10 cellular contexts compared by ENCODE assay signal in genomic region chr1:59776960-59777852, GRCh38. TPM values are rescaled to one million over a fixed set of nuclear protein-coding genes. Genes with fewer than 3 reads are reported as not detected.
DNase-seq lines count a peak whose midpoint lies in the region; ATAC-seq and TF ChIP-seq lines count a peak whose summit lies in the region.
"Had no signal": no experiment of that assay in that cellular context is flagged by ENCODE, and none has a peak within 500 bp of the region (broad histone marks: within the 10 kb centered on the region; RNA-seq: fewer than 3 reads in every experiment).

No MANE protein-coding gene starts in this region.

- ATAC-seq in GM21619 (IDR thresholded peaks at IDR 0.05; ENCODE audit: unreplicated experiment), result no peak
- ATAC-seq in GM21786 (IDR thresholded peaks at IDR 0.05; ENCODE audit: unreplicated experiment), result no peak
- ATAC-seq: sciatic nerve had no signal

- no peaks in the 10 kb centered on the region for H3K27me3 Mint-ChIP-seq in osteocyte (ENCODE audit: unreplicated experiment)

- DNase-seq in GM03348 (ENCODE audit: low spot score) (peak; percentile 58), M059J (ENCODE audit: low read depth) (peak; percentile 21), dermis microvascular lymphatic vessel endothelial cell (ENCODE audit: low read depth in 2 of 2) (peak; percentile 15 to 70), osteocyte (ENCODE audit: extremely low spot score, unreplicated experiment) (no peak), NCI-H1694 (lab: John Stamatoyannopoulos, UW) (no peak)
- DNase-seq: NCI-H526 treated with DMSO at 0.1 percent for 48 hours, substantia nigra had no signal

- H3K4me1 Mint-ChIP-seq in osteocyte (ENCODE audit: unreplicated experiment), result peaks cover 9% of the 10 kb centered on the region

- no peaks in the 10 kb centered on the region for H3K36me3 Mint-ChIP-seq in osteocyte (ENCODE audit: unreplicated experiment)

- TF ChIP-seq CTCF in osteocyte (IDR thresholded peaks at IDR 0.05), result peak; percentile 12

- H3K27ac Mint-ChIP-seq in osteocyte (ENCODE audit: unreplicated experiment), result peak overlapping the region; percentile 76

- H3K9me3 Mint-ChIP-seq in osteocyte (ENCODE audit: unreplicated experiment), result no peaks in the 10 kb centered on the region

- H3K4me3 Mint-ChIP-seq in osteocyte (ENCODE audit: unreplicated experiment), result no peak overlapping the region

RNA-seq across cellular contexts. Expression of gene HOOK1, which starts 37.5 kb away (rescaled TPM):
- total RNA-seq in M059J (2014; rRNA removed; shearing (Covaris generic)), result 0.07 TPM in 1 of 2 replicates, not detected in the other
- total RNA-seq in dermis microvascular lymphatic vessel endothelial cell (under 0.01 TPM in 2 replicates), osteocyte (0.05 TPM in 1 of 2 replicates, not detected in the other)

Comparison
In these comparisons a context has a peak if more than half of its experiments do, and no peak if none do; other contexts are left out.
1. DNase-seq: peak in GM03348 (single experiment), M059J (single experiment) and dermis microvascular lymphatic vessel endothelial cell (2 of 2); none in osteocyte (single experiment) and NCI-H1694 (single experiment).